ENCODE assay signal across 9 cellular contexts in genomic region chr9:92097997-92098482, GRCh38. TPM values are rescaled to one million over a fixed set of nuclear protein-coding genes. Genes with fewer than 3 reads are reported as not detected.
DNase-seq lines count a peak whose midpoint lies in the region; ATAC-seq and TF ChIP-seq lines count a peak whose summit lies in the region.
"Had no signal": no experiment of that assay in that cellular context is flagged by ENCODE, and none has a peak within 500 bp of the region (broad histone marks: within the 10 kb centered on the region; RNA-seq: fewer than 3 reads in every experiment).

No MANE protein-coding gene starts in this region.

- H3K4me3 ChIP-seq in HUES48 (ENCODE audit: low read depth, low read length) = no peak overlapping the region
- peak overlapping the region; percentile 42 for H3K4me3 ChIP-seq in psoas muscle

- peaks cover 3% of the 10 kb centered on the region for H3K9me3 Mint-ChIP-seq in activated naive CD4-positive, alpha-beta T cell treated with anti-CD3 and anti-CD28 coated beads, Interleukin-2, amount 10 ng/mL, durations not matched to agents 7 days and 5 days
- peaks cover 5% of the 10 kb centered on the region for H3K9me3 Mint-ChIP-seq in progenitor cell of endocrine pancreas (ENCODE audit: low read depth)

- intact Hi-C loops in psoas muscle (cut with DNase I) = no loop called here

- H3K27ac ChIP-seq in HUES48 (ENCODE audit: low read depth, low read length) (no peak overlapping the region), psoas muscle (peak overlapping the region; percentile 31)

- peaks cover 33% of the 10 kb centered on the region for H3K4me1 Mint-ChIP-seq in activated naive CD4-positive, alpha-beta T cell treated with anti-CD3 and anti-CD28 coated beads, Interleukin-2, amount 10 ng/mL, durations not matched to agents 7 days and 5 days
- H3K4me1 Mint-ChIP-seq in progenitor cell of endocrine pancreas (ENCODE audit: low read depth) = peaks cover 4% of the 10 kb centered on the region
- H3K4me1 Mint-ChIP-seq: nephron had no signal

- CTCF ChIA-PET in activated naive CD4-positive, alpha-beta T cell treated with anti-CD3 and anti-CD28 coated beads, Interleukin-2, amount 10 ng/mL, durations not matched to agents 7 days and 5 days (lab: Charles Lee) = interaction anchor here (0.6 kb wide), 1 partner anchor 144 kb away, joined by 3 read pairs; no protein-coding TSS in a partner anchor
- CTCF ChIA-PET in HEK293T (lab: Yijun Ruan, JAX) = no interaction called here

- H3K4me3 Mint-ChIP-seq in activated naive CD4-positive, alpha-beta T cell treated with anti-CD3 and anti-CD28 coated beads, Interleukin-2, amount 10 ng/mL, durations not matched to agents 7 days and 5 days = peak overlapping the region; percentile 2
- no peak overlapping the region for H3K4me3 Mint-ChIP-seq in progenitor cell of endocrine pancreas (ENCODE audit: low read depth)

- no peaks in the 10 kb centered on the region for H3K27me3 Mint-ChIP-seq in activated naive CD4-positive, alpha-beta T cell treated with anti-CD3 and anti-CD28 coated beads, Interleukin-2, amount 10 ng/mL, durations not matched to agents 7 days and 5 days
- no peaks in the 10 kb centered on the region for H3K27me3 Mint-ChIP-seq in progenitor cell of endocrine pancreas

- peak; percentile 40 for DNase-seq in activated naive CD4-positive, alpha-beta T cell treated with anti-CD3 and anti-CD28 coated beads, Interleukin-2, amount 10 ng/mL, durations not matched to agents 7 days and 5 days
- DNase-seq in glomerular endothelial cell (ENCODE audit: extremely low read depth, low read depth, low spot score) = peak; percentile 73
- DNase-seq in psoas muscle = peak; percentile 66 to 79
- DNase-seq in progenitor cell of endocrine pancreas (ENCODE audit: low spot score, unreplicated experiment) = no peak
- no peak for DNase-seq in HEK293T (ENCODE audit: extremely low spot score)

- H3K36me3 ChIP-seq in HUES48 (ENCODE audit: control insufficient read depth, insufficient read depth, low read length) (peaks cover 16% of the 10 kb centered on the region; the same call in 1 of the 2 replicates), psoas muscle (ENCODE audit: insufficient read depth in 1 of 2, low read depth in 1 of 2) (peaks cover 0 to 4% of the 10 kb centered on the region in 2 donors)

- 40 to 64% (median 41%) methylated on average over 26 of the region's 26 CpGs for WGBS in psoas muscle, 3 donors

- H3K27ac Mint-ChIP-seq in activated naive CD4-positive, alpha-beta T cell treated with anti-CD3 and anti-CD28 coated beads, Interleukin-2, amount 10 ng/mL, durations not matched to agents 7 days and 5 days = peak overlapping the region; percentile 76
- H3K27ac Mint-ChIP-seq in progenitor cell of endocrine pancreas = no peak overlapping the region
- H3K27ac Mint-ChIP-seq: nephron had no signal

- H3K4me1 ChIP-seq in HUES48 (ENCODE audit: control insufficient read depth, insufficient read depth, low read length) = peaks cover 24% of the 10 kb centered on the region; the same call in 1 of the 2 replicates
- peaks cover 11% of the 10 kb centered on the region for H3K4me1 ChIP-seq in psoas muscle

- POLR2A ChIA-PET in HEK293T (lab: Yijun Ruan, JAX) = no interaction called here

- H3K27me3 ChIP-seq in HUES48 (ENCODE audit: control insufficient read depth, insufficient read depth, low read length) = no peaks in the 10 kb centered on the region
- H3K27me3 ChIP-seq in psoas muscle (ENCODE audit: insufficient read depth in 3 of 3, low read length in 2 of 3) = no peaks in the 10 kb centered on the region

- H3K36me3 Mint-ChIP-seq in activated naive CD4-positive, alpha-beta T cell treated with anti-CD3 and anti-CD28 coated beads, Interleukin-2, amount 10 ng/mL, durations not matched to agents 7 days and 5 days = peaks cover 40% of the 10 kb centered on the region
- peaks cover 18% of the 10 kb centered on the region for H3K36me3 Mint-ChIP-seq in progenitor cell of endocrine pancreas (ENCODE audit: insufficient read depth)

- ATAC-seq in psoas muscle (peak; percentile 34 to 86 (median 64)), GM19035 (IDR thresholded peaks at IDR 0.05; ENCODE audit: unreplicated experiment) (no peak), HG02973 (IDR thresholded peaks at IDR 0.05; ENCODE audit: unreplicated experiment) (no peak)

- H3K9me3 ChIP-seq in HUES48 (ENCODE audit: control insufficient read depth, insufficient read depth, low read length) (no peaks in the 10 kb centered on the region), psoas muscle (no peaks in the 10 kb centered on the region)

- 0 out of 2 replicates have a peak overlapping the region, but pooled peaks have one; percentile 14 for H3K9ac ChIP-seq in HUES48 (ENCODE audit: low read depth, low read length)

- no peak for TF ChIP-seq CTCF in psoas muscle (IDR thresholded peaks at IDR 0.05)
- no peak for TF ChIP-seq CTCF in progenitor cell of endocrine pancreas (IDR thresholded peaks at IDR 0.05; ENCODE audit: unreplicated experiment)

TF ChIP-seq in HEK293T, 16 proteins besides CTCF, POLR2A, EP300 and RAD21:
- TF ChIP-seq HDGF (IDR thresholded peaks at IDR 0.05; ENCODE audit: borderline replicate concordance) = no peak
- no peak for TF ChIP-seq FOXK2 (IDR thresholded peaks at IDR 0.05)
- no peak for TF ChIP-seq SP1 (IDR thresholded peaks at IDR 0.05)
- TF ChIP-seq ARNT (IDR thresholded peaks at IDR 0.05) = no peak
- TF ChIP-seq CTBP1 (IDR thresholded peaks at IDR 0.05; ENCODE audit: borderline replicate concordance) = no peak
- TF ChIP-seq SUZ12 (IDR thresholded peaks at IDR 0.05) = no peak
- TF ChIP-seq ZNF384 (IDR thresholded peaks at IDR 0.05) = no peak
- no peak for TF ChIP-seq ELF4 (IDR thresholded peaks at IDR 0.05)
- TF ChIP-seq, protein P1, sequence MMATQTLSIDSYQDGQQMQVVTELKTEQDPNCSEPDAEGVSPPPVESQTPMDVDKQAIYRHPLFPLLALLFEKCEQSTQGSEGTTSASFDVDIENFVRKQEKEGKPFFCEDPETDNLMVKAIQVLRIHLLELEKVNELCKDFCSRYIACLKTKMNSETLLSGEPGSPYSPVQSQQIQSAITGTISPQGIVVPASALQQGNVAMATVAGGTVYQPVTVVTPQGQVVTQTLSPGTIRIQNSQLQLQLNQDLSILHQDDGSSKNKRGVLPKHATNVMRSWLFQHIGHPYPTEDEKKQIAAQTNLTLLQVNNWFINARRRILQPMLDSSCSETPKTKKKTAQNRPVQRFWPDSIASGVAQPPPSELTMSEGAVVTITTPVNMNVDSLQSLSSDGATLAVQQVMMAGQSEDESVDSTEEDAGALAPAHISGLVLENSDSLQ (IDR thresholded peaks at IDR 0.05) = no peak
- TF ChIP-seq LEF1 (IDR thresholded peaks at IDR 0.05; ENCODE audit: borderline replicate concordance) = no peak
- TF ChIP-seq L3MBTL2 (conservative IDR thresholded peaks at IDR 0.05) = no peak
- TF ChIP-seq TARDBP (IDR thresholded peaks at IDR 0.05) = no peak
- TF ChIP-seq BHLHE40 (IDR thresholded peaks at IDR 0.05; ENCODE audit: borderline replicate concordance) = no peak
- no peak for TF ChIP-seq FOXA1 (IDR thresholded peaks at IDR 0.05)
- TF ChIP-seq NFRKB (IDR thresholded peaks at IDR 0.05) = no peak
- no peak for TF ChIP-seq FOXM1 (IDR thresholded peaks at IDR 0.05; ENCODE audit: borderline replicate concordance)
TF ChIP-seq in HEK293T: peak in this region for 0.

RNA-seq across cellular contexts. Expression of gene SPTLC1, which starts 17.2 kb away (rescaled TPM):
- total RNA-seq in glomerular endothelial cell = 90.3 and 105 TPM in 2 replicates
- 10 to 100 TPM; 13.5 to 22.6 (median 19.5) TPM for total RNA-seq in psoas muscle
- 10 to 100 TPM; 12.2 to 29.8 (median 26.3) TPM for polyA plus RNA-seq in psoas muscle
- total RNA-seq in progenitor cell of endocrine pancreas = 68.5 and 68.8 TPM in 2 replicates

Comparison
In these comparisons a context has a peak if more than half of its experiments do, and no peak if none do; other contexts are left out.
1. DNase-seq: peak in activated naive CD4-positive, alpha-beta T cell treated with anti-CD3 and anti-CD28 coated beads, Interleukin-2, amount 10 ng/mL, durations not matched to agents 7 days and 5 days (single experiment), glomerular endothelial cell (single experiment) and psoas muscle (2 of 2); none in progenitor cell of endocrine pancreas (single experiment) and HEK293T (single experiment).
2. ATAC-seq: peak in psoas muscle (4 of 4); none in GM19035 (single experiment) and HG02973 (single experiment).